ENCODE assay signal across 17 cellular contexts in the genomic region with DNA sequence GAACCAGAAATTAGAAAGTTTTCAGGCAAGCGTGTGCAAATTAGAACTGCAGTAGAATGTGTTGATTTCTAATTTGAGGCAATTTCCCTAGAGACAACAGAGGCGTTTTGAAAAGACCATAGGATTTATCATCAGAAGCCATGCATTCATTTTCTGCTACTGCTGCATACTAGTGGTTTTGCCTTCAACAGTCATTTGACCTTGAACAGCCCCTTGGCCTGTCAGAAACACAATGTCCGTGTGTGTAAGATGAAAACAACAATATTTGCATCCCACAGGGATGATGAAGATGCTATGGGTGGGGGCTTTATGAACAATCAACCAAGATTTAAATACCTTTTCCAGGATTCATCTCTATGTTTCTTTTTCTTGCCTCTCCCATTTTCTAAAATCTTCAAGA.
DNase-seq lines count a peak whose midpoint lies in the region; ATAC-seq and TF ChIP-seq lines count a peak whose summit lies in the region.
"Had no signal": no experiment of that assay in that cellular context is flagged by ENCODE, and none has a peak within 500 bp of the region (broad histone marks: within the 10 kb centered on the region; RNA-seq: fewer than 3 reads in every experiment).

No MANE protein-coding gene starts in this region.

- peaks cover 19% of the 10 kb centered on the region for H3K27me3 Mint-ChIP-seq in activated T-helper 2 cell treated with anti-CD3 and anti-CD28 coated beads, Interferon-gamma antibody, Interleukin-2, Interleukin-4, amounts not matched to agents 10 μg/mL and 5 μg/mL and 100 μg/mL, durations not matched to agents 14 hours and 24 hours and 36 hours (ENCODE audit: low read depth)

- H3K4me1 ChIP-seq in skeletal muscle satellite cell (ENCODE audit: control insufficient read depth, insufficient read depth, low read length): peaks cover 16% of the 10 kb centered on the region
- H3K4me1 ChIP-seq: A549 had no signal

- no peak overlapping the region for H3K27ac Mint-ChIP-seq in activated T-helper 2 cell treated with anti-CD3 and anti-CD28 coated beads, Interferon-gamma antibody, Interleukin-2, Interleukin-4, amounts not matched to agents 10 μg/mL and 5 μg/mL and 100 μg/mL, durations not matched to agents 14 hours and 24 hours and 36 hours
- H3K27ac Mint-ChIP-seq: CD8-positive, alpha-beta T cell; IgD-negative memory B cell had no signal

- no peak for ATAC-seq in HG03039 (IDR thresholded peaks at IDR 0.05; ENCODE audit: unreplicated experiment)
- ATAC-seq: A549; CD8-positive, alpha-beta T cell; GM12878; HCT116 had no signal

- no peaks in the 10 kb centered on the region for H3K36me3 ChIP-seq in skeletal muscle satellite cell (ENCODE audit: insufficient read depth, low read length)

- DNase-seq in LHCN-M2 (ENCODE audit: low read depth): peak; percentile 80
- DNase-seq in astrocyte of the hippocampus (ENCODE audit: low read depth, low spot score): peak; percentile 18
- DNase-seq in foreskin melanocyte: peak; percentile 11
- no peak for DNase-seq in GM03348 (ENCODE audit: low spot score)
- no peak for DNase-seq in lower leg skin (ENCODE audit: low spot score in 2 of 2)
- DNase-seq in activated T-helper 2 cell treated with anti-CD3 and anti-CD28 coated beads, Interferon-gamma antibody, Interleukin-2, Interleukin-4, amounts not matched to agents 10 μg/mL and 5 μg/mL and 100 μg/mL, durations not matched to agents 14 hours and 24 hours and 36 hours (ENCODE audit: low spot score): no peak
- DNase-seq: CD8-positive, alpha-beta T cell; COR-L47; DMS153; DND-41 had no signal

- no peak overlapping the region for H3K4me3 Mint-ChIP-seq in activated T-helper 2 cell treated with anti-CD3 and anti-CD28 coated beads, Interferon-gamma antibody, Interleukin-2, Interleukin-4, amounts not matched to agents 10 μg/mL and 5 μg/mL and 100 μg/mL, durations not matched to agents 14 hours and 24 hours and 36 hours (ENCODE audit: low read depth)
- H3K4me3 Mint-ChIP-seq: CD14-positive monocyte; CD8-positive, alpha-beta T cell; IgD-negative memory B cell had no signal

- no peak for TF ChIP-seq CTCF in lower leg skin (IDR thresholded peaks at IDR 0.05)

- WGBS in lower leg skin, 2 donors: 72 to 90% methylated on average over 3 of the region's 3 CpGs

- no peaks in the 10 kb centered on the region for H3K27me3 ChIP-seq in skeletal muscle satellite cell (ENCODE audit: control insufficient read depth, insufficient read depth, low read length)

- H3K4me2 ChIP-seq in skeletal muscle satellite cell (ENCODE audit: low read length): peak overlapping the region; percentile 34
- H3K4me2 ChIP-seq: A549 had no signal

- H3K4me3 ChIP-seq in skeletal muscle satellite cell (ENCODE audit: low read length) (no peak overlapping the region), lower leg skin (ENCODE audit: low read depth, poor library complexity, severe bottlenecking) (no peak overlapping the region)
- H3K4me3 ChIP-seq: A549, GM12878 had no signal

- intact Hi-C loops in lower leg skin (cut with DNase I; ENCODE audit: low total_unique reads): no loop called here
- intact Hi-C loops in activated T-helper 2 cell treated with anti-CD3 and anti-CD28 coated beads, Interferon-gamma antibody, Interleukin-2, Interleukin-4, amounts not matched to agents 10 μg/mL and 5 μg/mL and 100 μg/mL, durations not matched to agents 14 hours and 24 hours and 36 hours (cut with micrococcal nuclease): no loop called here

- no peaks in the 10 kb centered on the region for H3K9me3 ChIP-seq in skeletal muscle satellite cell (replicated peaks; ENCODE audit: low read length)
- H3K9me3 ChIP-seq: A549 had no signal

- H3K36me3 Mint-ChIP-seq in activated T-helper 2 cell treated with anti-CD3 and anti-CD28 coated beads, Interferon-gamma antibody, Interleukin-2, Interleukin-4, amounts not matched to agents 10 μg/mL and 5 μg/mL and 100 μg/mL, durations not matched to agents 14 hours and 24 hours and 36 hours (ENCODE audit: low read depth): no peaks in the 10 kb centered on the region
- H3K36me3 Mint-ChIP-seq: CD8-positive, alpha-beta T cell had no signal

- no peak for TF ChIP-seq POLR2A in lower leg skin (IDR thresholded peaks at IDR 0.05)

- H3K9ac ChIP-seq in skeletal muscle satellite cell (ENCODE audit: low read depth, low read length): no peak overlapping the region

- no peaks in the 10 kb centered on the region for H3K9me3 Mint-ChIP-seq in activated T-helper 2 cell treated with anti-CD3 and anti-CD28 coated beads, Interferon-gamma antibody, Interleukin-2, Interleukin-4, amounts not matched to agents 10 μg/mL and 5 μg/mL and 100 μg/mL, durations not matched to agents 14 hours and 24 hours and 36 hours
- H3K9me3 Mint-ChIP-seq: CD14-positive monocyte; CD8-positive, alpha-beta T cell; IgD-negative memory B cell had no signal

- H3K4me1 Mint-ChIP-seq in activated T-helper 2 cell treated with anti-CD3 and anti-CD28 coated beads, Interferon-gamma antibody, Interleukin-2, Interleukin-4, amounts not matched to agents 10 μg/mL and 5 μg/mL and 100 μg/mL, durations not matched to agents 14 hours and 24 hours and 36 hours (ENCODE audit: low read depth): no peaks in the 10 kb centered on the region
- H3K4me1 Mint-ChIP-seq: CD14-positive monocyte, IgD-negative memory B cell had no signal

Comparison
In these comparisons a context has a peak if more than half of its experiments do, and no peak if none do; other contexts are left out.
1. DNase-seq: peak in LHCN-M2 (single experiment), astrocyte of the hippocampus (single experiment) and foreskin melanocyte (single experiment); none in GM03348 (single experiment), lower leg skin (0 of 2) and activated T-helper 2 cell treated with anti-CD3 and anti-CD28 coated beads, Interferon-gamma antibody, Interleukin-2, Interleukin-4, amounts not matched to agents 10 μg/mL and 5 μg/mL and 100 μg/mL, durations not matched to agents 14 hours and 24 hours and 36 hours (single experiment).